In the genomic region with DNA sequence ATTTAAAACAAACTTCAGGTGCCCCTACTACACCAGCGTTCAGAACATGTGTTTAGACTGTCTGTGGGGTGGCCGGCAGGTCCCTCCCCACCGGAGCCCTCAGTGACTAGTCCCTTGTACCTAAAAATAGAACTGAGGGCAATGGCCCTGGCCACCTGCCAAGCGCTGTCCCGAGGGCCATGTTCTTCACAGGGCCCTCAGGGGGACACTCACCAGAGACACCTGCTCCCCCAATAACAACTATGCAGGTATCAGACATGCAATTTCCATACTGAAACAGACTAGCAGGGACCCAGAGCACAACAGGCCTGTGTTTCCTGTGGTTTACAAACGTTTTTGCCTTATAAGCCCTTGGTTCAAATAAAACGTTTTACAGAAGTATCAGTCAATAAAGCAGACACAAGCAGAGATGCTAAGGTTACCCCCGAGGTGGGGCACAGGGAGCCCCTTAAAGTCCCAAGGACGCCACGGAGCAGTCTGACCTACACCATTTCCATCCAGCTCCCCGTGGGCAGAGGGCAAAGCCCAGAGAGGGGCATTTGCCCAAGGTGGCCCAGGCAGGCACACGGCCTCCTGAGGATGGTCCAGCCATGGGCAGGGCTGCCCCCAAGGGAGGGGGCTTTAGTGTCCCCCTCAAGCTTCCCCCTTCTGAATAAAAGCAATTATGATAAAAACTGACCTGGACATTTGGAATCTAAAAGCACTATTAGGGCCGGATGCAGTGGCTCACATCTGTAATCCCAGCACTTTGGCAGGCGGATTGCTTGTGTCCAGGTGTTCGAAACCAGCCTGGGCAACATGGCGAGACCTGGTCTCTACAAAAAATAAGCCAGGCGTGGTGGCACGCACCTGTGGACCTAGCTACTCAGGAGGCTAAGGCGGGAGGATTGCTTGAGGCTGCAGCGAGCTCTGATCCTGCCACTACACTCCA, we compare ENCODE assay signal across 9 cellular contexts. TPM values are rescaled to one million over a fixed set of nuclear protein-coding genes. Genes with fewer than 3 reads are reported as not detected.
DNase-seq lines count a peak whose midpoint lies in the region; ATAC-seq, FAIRE-seq and TF ChIP-seq lines count a peak whose summit lies in the region.
"Had no signal": no experiment of that assay in that cellular context is flagged by ENCODE, and none has a peak within 500 bp of the region (broad histone marks: within the 10 kb centered on the region; RNA-seq: fewer than 3 reads in every experiment).

No MANE protein-coding gene starts in this region.

- ATAC-seq in GM19468 (IDR thresholded peaks at IDR 0.05; ENCODE audit: extremely low read depth, unreplicated experiment) (peak; percentile 35), HG03460 (IDR thresholded peaks at IDR 0.05; ENCODE audit: unreplicated experiment) (peak; percentile 57), K562 (peak; percentile 68)

- BruUV-seq in K562 (replicated peaks; lab: Mats Ljungman, UMichigan) (no TSS peak), mammary epithelial cell (replicated peaks; lab: Mats Ljungman, UMichigan) (no TSS peak)

- no peak for TF ChIP-seq EP300 in K562 (IDR thresholded peaks at IDR 0.05; ENCODE audit: low read length)

- H3K27me3 ChIP-seq in K562 (ENCODE audit: control insufficient read depth in 2 of 2, insufficient read depth in 2 of 2, low read length in 2 of 2) (no peaks in the 10 kb centered on the region), testis (no peaks in the 10 kb centered on the region), mammary epithelial cell (ENCODE audit: insufficient read depth, low read length) (no peaks in the 10 kb centered on the region)

- no peak for TF ChIP-seq RAD21 in K562 (CRISPR knock-in tag; conservative IDR thresholded peaks at IDR 0.05 in 1 of 2, IDR thresholded peaks at IDR 0.05 in 1 of 2)

- no peak for TF ChIP-seq POLR2A in K562 (conservative IDR thresholded peaks at IDR 0.05)
- no peak for TF ChIP-seq POLR2A in testis (IDR thresholded peaks at IDR 0.05)

- in situ Hi-C loops in K562 (cut with MboI) (no loop called here), mammary epithelial cell (cut with MboI; ENCODE audit: low sequenced_read_pairs in 2 of 2) (no loop called here)

- H3K4me1 ChIP-seq in K562 (replicated peaks in 1 of 2; ENCODE audit: control insufficient read depth in 2 of 2, insufficient read depth in 2 of 2, low read length in 2 of 2), result peaks cover 24 to 32% of the 10 kb centered on the region in 2 experiments
- H3K4me1 ChIP-seq in testis, result peaks cover 3% of the 10 kb centered on the region
- H3K4me1 ChIP-seq in mammary epithelial cell (ENCODE audit: insufficient read depth, low read length), result no peaks in the 10 kb centered on the region

- H3K79me2 ChIP-seq in K562 (ENCODE audit: control insufficient read depth, insufficient read depth, low read length), result peaks cover 24% of the 10 kb centered on the region
- no peaks in the 10 kb centered on the region for H3K79me2 ChIP-seq in mammary epithelial cell (ENCODE audit: insufficient read depth, low read length)

- CTCF ChIA-PET in K562 (lab: Yijun Ruan, JAX; ENCODE audit: low intra/inter-chr PET ratio) (no interaction called here), mammary epithelial cell (lab: Charles Lee; ENCODE audit: low non-redundant PET) (no interaction called here)

- no peaks in the 10 kb centered on the region for H3K9me1 ChIP-seq in K562 (ENCODE audit: control insufficient read depth, insufficient read depth, low read length)

- DNase-seq in K562 (ENCODE audit: extremely low read depth in 1 of 4, low spot score in 3 of 4) (peak in 2 of 4 experiments; percentile 53 to 75), testis (peak; percentile 58), mammary epithelial cell (no peak), retina (no peak)
- DNase-seq in stimulated activated CD4-positive, alpha-beta T cell treated with anti-CD3 and anti-CD28 coated beads, Interleukin-15, amount 100 ng/mL, for 24 hours, result no peak
- DNase-seq: stimulated activated CD4-positive, alpha-beta T cell treated with anti-CD3 and anti-CD28 coated beads, Interleukin-4, amount 100 ng/mL, for 4 hours had no signal

- H3K36me3 ChIP-seq in K562 (ENCODE audit: control insufficient read depth, insufficient read depth, low read length) (no peaks in the 10 kb centered on the region), testis (ENCODE audit: low read depth, missing control alignments) (no peaks in the 10 kb centered on the region), mammary epithelial cell (ENCODE audit: insufficient read depth, low read length) (no peaks in the 10 kb centered on the region)

- H3K27ac ChIP-seq in K562 (ENCODE audit: extremely low read depth, low read depth, low read length) (peak overlapping the region; percentile 40; the same call in 2 of the 3 replicates), testis (no peak overlapping the region), mammary epithelial cell (ENCODE audit: insufficient read depth, low read depth, low read length) (no peak overlapping the region)
- H3K27ac ChIP-seq: epithelial cell of prostate had no signal

- peak; percentile 87 for FAIRE-seq in K562 (lab: Jason Lieb, UNC)

- dilution Hi-C loops in mammary epithelial cell (cut with HindIII; ENCODE audit: low sequenced_read_pairs), result no loop called here

- H3K9ac ChIP-seq in K562 (ENCODE audit: insufficient read depth in 1 of 2, low read depth in 2 of 2, low read length in 2 of 2) (peak overlapping the region; percentile 32 to 87; a peak in 3 of 4 replicates), mammary epithelial cell (ENCODE audit: insufficient read depth, low read length) (no peak overlapping the region)

- 54% methylated on average over 19 of the region's 20 CpGs for WGBS in K562 (ENCODE audit: insufficient coverage, low coverage, missing lambda C conversion rate)
- 58 to 75% methylated on average over 10 to 20 of the region's 20 CpGs for WGBS in testis, 2 donors
- 59% methylated on average over 20 of the region's 20 CpGs for WGBS in mammary epithelial cell (ENCODE audit: low coverage, missing lambda C conversion rate)

- H3K4me3 ChIP-seq in K562 (no peak overlapping the region), testis (no peak overlapping the region), mammary epithelial cell (replicated peaks in 1 of 3; ENCODE audit: insufficient read depth in 1 of 3, low read depth in 2 of 3, low read length in 3 of 3) (no peak overlapping the region)

- H3K4me2 ChIP-seq in K562 (ENCODE audit: insufficient read depth, low read length) (peak overlapping the region; percentile 73), mammary epithelial cell (ENCODE audit: insufficient read depth, low read depth, low read length) (no peak overlapping the region)

- intact Hi-C loops in K562 (cut with micrococcal nuclease), result loop anchor here (1.0 kb wide), 1 partner anchor 60 kb away; a partner anchor contains a TSS
- intact Hi-C loops in testis (cut with DNase I; ENCODE audit: low total_unique reads), result no loop called here
- intact Hi-C loops in mammary epithelial cell (cut with micrococcal nuclease), result no loop called here

- no peak for TF ChIP-seq CTCF in K562 (IDR thresholded peaks at IDR 0.05 in 2 of 3, conservative IDR thresholded peaks at IDR 0.05 in 1 of 3; ENCODE audit: insufficient read depth in 2 of 3, low read depth in 1 of 3, low read length in 3 of 3)
- TF ChIP-seq CTCF in testis (IDR thresholded peaks at IDR 0.05), result no peak
- no peak for TF ChIP-seq CTCF in mammary epithelial cell (conservative IDR thresholded peaks at IDR 0.05 in 1 of 2, IDR thresholded peaks at IDR 0.05 in 1 of 2; ENCODE audit: extremely low read depth in 1 of 2, insufficient read depth in 1 of 2, low read depth in 1 of 2, low read length in 2 of 2)

- H3K9me3 ChIP-seq in K562 (replicated peaks; ENCODE audit: control insufficient read depth, insufficient read depth, low read depth, low read length) (no peaks in the 10 kb centered on the region), testis (no peaks in the 10 kb centered on the region), mammary epithelial cell (replicated peaks; ENCODE audit: insufficient read depth, low read length) (no peaks in the 10 kb centered on the region)

- no peaks in the 10 kb centered on the region for H4K20me1 ChIP-seq in K562 (replicated peaks; ENCODE audit: control insufficient read depth, insufficient read depth, low read length)
- no peaks in the 10 kb centered on the region for H4K20me1 ChIP-seq in mammary epithelial cell (ENCODE audit: insufficient read depth, low read length)

- H2AFZ ChIP-seq in K562 (ENCODE audit: low read depth, low read length) (peak overlapping the region; percentile 91), mammary epithelial cell (ENCODE audit: low read depth, low read length) (no peak overlapping the region)

- POLR2A ChIA-PET in K562 (lab: Yijun Ruan, JAX), result no interaction called here

RNA-seq across cellular contexts. Expression of a gene that starts 0.9 kb away (rescaled TPM):
- total RNA-seq in K562 (2011; cell fraction: chromatin; rRNA removed; ENCODE audit: low replicate concordance), result 14.1 and 14.2 TPM in 2 replicates
- total RNA-seq in K562 (2011; cell fraction: nucleolus; rRNA removed), result 6.8 and 7.9 TPM in 2 replicates
- total RNA-seq in K562 (2011; cell fraction: nucleoplasm; rRNA removed), result 12.1 and 14.7 TPM in 2 replicates
- 8.8 and 9.8 TPM in 2 replicates for total RNA-seq in K562 (2014; rRNA removed)
- total RNA-seq in K562 (2014; rRNA removed; fragmentation: Illumina TruSeq; extraction: Trizol), result 6.7 and 7.6 TPM in 2 replicates
- 6.6 and 6.7 TPM in 2 replicates for total RNA-seq in K562 (2015; rRNA removed; fragmentation: Illumina TruSeq; extraction: Trizol)
- 10.1 and 10.7 TPM in 2 replicates for total RNA-seq in K562 (2021)
- 4.2 and 4.3 TPM in 2 replicates for polyA plus RNA-seq in K562 (2011; rRNA removed)
- polyA plus RNA-seq in K562 (2011; cell fraction: cytosol; rRNA removed), result 2.7 and 3.6 TPM in 2 replicates
- 4.4 and 5.0 TPM in 2 replicates for polyA plus RNA-seq in K562 (2011; cell fraction: nucleus; rRNA removed)
- 5.2 and 6.0 TPM in 2 replicates for polyA plus RNA-seq in K562 (2012)
- 4.7 and 6.5 TPM in 2 replicates for polyA plus RNA-seq in K562 (2014; fragmentation: Illumina TruSeq; extraction: Trizol)
- under 1 TPM; 0.69 to 0.82 TPM for polyA plus RNA-seq in K562 (2014; fragmentation: Nextera tagmentation; extraction: Ambion mirVana)
- 3.3 TPM in 2 replicates for polyA plus RNA-seq in K562 (2014; rRNA removed)
- polyA minus RNA-seq in K562 (2011; rRNA and poly(A)+ RNA removed), result 5.5 and 7.1 TPM in 2 replicates
- polyA minus RNA-seq in K562 (2011; cell fraction: cytosol; rRNA and poly(A)+ RNA removed), result 5.5 and 9.8 TPM in 2 replicates
- 4.2 and 5.4 TPM in 2 replicates for polyA minus RNA-seq in K562 (2011; cell fraction: nucleus; rRNA and poly(A)+ RNA removed)
- total RNA-seq in testis, result 10 to 100 TPM; 63.4 to 88.8 TPM
- 18.4 TPM for polyA plus RNA-seq in testis (ENCODE audit: insufficient read depth, low read depth, low replicate concordance)
- under 1 TPM; 0.17 to 0.40 TPM for total RNA-seq in mammary epithelial cell
- polyA plus RNA-seq in mammary epithelial cell, result 0.01 TPM
- polyA minus RNA-seq in mammary epithelial cell, result not detected

RNA-seq across cellular contexts. Expression of a gene that starts 59.6 kb away (rescaled TPM):
- total RNA-seq in K562 (2011; cell fraction: chromatin; rRNA removed; ENCODE audit: low replicate concordance), result 49.0 and 106 TPM in 2 replicates
- total RNA-seq in K562 (2011; cell fraction: nucleolus; rRNA removed), result 32.9 and 41.1 TPM in 2 replicates
- 60.8 and 87.6 TPM in 2 replicates for total RNA-seq in K562 (2011; cell fraction: nucleoplasm; rRNA removed)
- total RNA-seq in K562 (2014; rRNA removed), result 37.4 and 40.0 TPM in 2 replicates
- 49.0 and 54.6 TPM in 2 replicates for total RNA-seq in K562 (2014; rRNA removed; fragmentation: Illumina TruSeq; extraction: Trizol)
- 47.0 TPM in 2 replicates for total RNA-seq in K562 (2015; rRNA removed; fragmentation: Illumina TruSeq; extraction: Trizol)
- total RNA-seq in K562 (2021), result 36.1 and 39.6 TPM in 2 replicates
- 62.2 and 69.2 TPM in 2 replicates for polyA plus RNA-seq in K562 (2011; rRNA removed)
- 30.3 and 45.4 TPM in 2 replicates for polyA plus RNA-seq in K562 (2011; cell fraction: cytosol; rRNA removed)
- polyA plus RNA-seq in K562 (2011; cell fraction: nucleus; rRNA removed), result 36.3 and 39.7 TPM in 2 replicates
- 33.8 and 39.9 TPM in 2 replicates for polyA plus RNA-seq in K562 (2012)
- polyA plus RNA-seq in K562 (2014; fragmentation: Illumina TruSeq; extraction: Trizol), result 47.4 and 50.4 TPM in 2 replicates
- 10 to 100 TPM; 18.7 to 28.5 TPM for polyA plus RNA-seq in K562 (2014; fragmentation: Nextera tagmentation; extraction: Ambion mirVana)
- 71.4 and 72.4 TPM in 2 replicates for polyA plus RNA-seq in K562 (2014; rRNA removed)
- 21.1 and 25.1 TPM in 2 replicates for polyA minus RNA-seq in K562 (2011; rRNA and poly(A)+ RNA removed)
- 13.4 and 17.7 TPM in 2 replicates for polyA minus RNA-seq in K562 (2011; cell fraction: cytosol; rRNA and poly(A)+ RNA removed)
- polyA minus RNA-seq in K562 (2011; cell fraction: nucleus; rRNA and poly(A)+ RNA removed), result 24.2 and 35.8 TPM in 2 replicates
- total RNA-seq in testis, result 10 to 100 TPM; 30.7 to 44.4 TPM
- 28.2 TPM for polyA plus RNA-seq in testis (ENCODE audit: insufficient read depth, low read depth, low replicate concordance)
- 10 to 100 TPM in 1 of 2 donors, 1 to 10 TPM in 1; 2.8 to 28.2 TPM for total RNA-seq in mammary epithelial cell
- polyA plus RNA-seq in mammary epithelial cell, result 31.3 TPM
- polyA minus RNA-seq in mammary epithelial cell, result 11.7 TPM

Comparison
In these comparisons a context has a peak if more than half of its experiments do, and no peak if none do; other contexts are left out.
1. RNA of a gene that starts 0.9 kb away (total RNA-seq): 63.4 to 88.8 TPM in testis; 6.6 to 14.7 TPM in K562 and 0.17 to 0.40 TPM in mammary epithelial cell; every median in the first group is over 4 times any median in the second.
2. Peak in every context shown above with its lines, with median percentiles within 50 percentile points of each other: ATAC-seq.